ENCODE assay signal across 27 cellular contexts in the genomic region with DNA sequence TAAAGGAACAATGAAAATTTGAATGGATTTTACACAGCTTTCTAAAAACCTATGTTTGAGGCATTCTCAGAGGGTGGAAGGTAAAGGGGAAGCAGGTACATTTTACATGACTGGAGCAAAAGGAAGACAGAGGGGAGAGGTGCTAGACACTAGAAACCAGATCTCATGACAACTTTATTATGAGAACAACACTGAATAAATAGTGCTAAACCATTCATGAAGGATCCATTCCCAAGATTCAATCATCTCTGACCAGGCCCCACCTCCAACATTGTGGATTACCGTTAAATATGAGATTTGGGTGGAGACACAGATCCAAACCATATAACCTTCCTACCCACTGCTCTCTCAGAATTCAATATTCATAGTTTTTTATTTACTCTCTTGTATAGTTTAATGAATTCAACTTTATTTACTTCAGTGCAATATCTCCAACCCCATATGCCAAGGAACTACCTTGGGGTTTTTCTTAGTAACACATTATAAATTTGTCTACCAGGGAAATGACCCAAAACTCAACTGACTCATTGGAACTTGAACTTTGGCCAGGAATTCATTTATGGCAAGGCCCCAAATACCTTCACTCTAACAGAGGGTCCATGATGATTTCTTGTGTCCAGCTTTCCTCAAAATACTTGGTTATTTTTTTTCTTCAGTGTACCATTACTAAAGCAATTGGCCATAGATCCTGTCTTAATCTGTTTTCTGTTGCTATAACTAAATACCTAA.
DNase-seq lines count a peak whose midpoint lies in the region; ATAC-seq and TF ChIP-seq lines count a peak whose summit lies in the region.
"Had no signal": no experiment of that assay in that cellular context is flagged by ENCODE, and none has a peak within 500 bp of the region (broad histone marks: within the 10 kb centered on the region; RNA-seq: fewer than 3 reads in every experiment).

No MANE protein-coding gene starts in this region.

- no peaks in the 10 kb centered on the region; the same call in 1 of the 2 replicates for H3K27me3 Mint-ChIP-seq in HFFc6 (ENCODE audit: insufficient read depth)
- H3K27me3 Mint-ChIP-seq: activated CD4-positive, alpha-beta T cell treated with anti-CD3 and anti-CD28 coated beads, Interleukin-2, amount 10 ng/mL, durations not matched to agents 7 days and 5 days had no signal

- no peaks in the 10 kb centered on the region for H3K27me3 ChIP-seq in SK-N-SH (ENCODE audit: insufficient read depth)
- H3K27me3 ChIP-seq in subcutaneous abdominal adipose tissue (ENCODE audit: control insufficient read depth in 5 of 5, insufficient read depth in 4 of 5, low read length in 5 of 5) = no peaks in the 10 kb centered on the region
- H3K27me3 ChIP-seq: BLaER1 treated with 17β-estradiol and CSF1 and Interleukin-3, amounts not matched to agents 10 nM and 100 nM; esophagus muscularis mucosa; heart right ventricle; SJCRH30; upper lobe of left lung had no signal

- no peak overlapping the region for H2AFZ ChIP-seq in SK-N-SH (ENCODE audit: low read depth)

- no peaks in the 10 kb centered on the region for H3F3A ChIP-seq in SK-N-SH (replicated peaks; ENCODE audit: insufficient read depth)

- H3K9me3 ChIP-seq in SK-N-SH (peaks cover 8% of the 10 kb centered on the region; the same call in 1 of the 2 replicates), subcutaneous abdominal adipose tissue (ENCODE audit: control insufficient read depth in 5 of 5, low read length in 5 of 5) (peaks cover 0 to 3% (median 0%) of the 10 kb centered on the region in 5 donors)
- H3K9me3 ChIP-seq: lower lobe of right lung, upper lobe of left lung had no signal

- no peaks in the 10 kb centered on the region for H3K79me2 ChIP-seq in SK-N-SH (ENCODE audit: insufficient read depth)

- H3K4me2 ChIP-seq in SK-N-SH = no peak overlapping the region

- H3K9me3 Mint-ChIP-seq in HFFc6 = peaks cover 6% of the 10 kb centered on the region; the same call in 1 of the 2 replicates
- H3K9me3 Mint-ChIP-seq: activated CD4-positive, alpha-beta T cell treated with anti-CD3 and anti-CD28 coated beads, Interleukin-2, amount 10 ng/mL, durations not matched to agents 7 days and 5 days had no signal

- H3K27ac ChIP-seq in SK-N-SH (ENCODE audit: low read depth in 2 of 2, low read length in 1 of 2) (no peak overlapping the region), subcutaneous abdominal adipose tissue (ENCODE audit: low read depth, low read length) (peak overlapping the region; percentile 74)
- H3K27ac ChIP-seq: 22Rv1, esophagus muscularis mucosa, lower lobe of right lung, SJCRH30, upper lobe of left lung, VCaP had no signal

- 100% methylated on average over 1 of the region's 1 CpG for WGBS in SK-N-SH (ENCODE audit: low lambda C conversion rate)

- H3K9ac ChIP-seq in SK-N-SH = no peak overlapping the region
- H3K9ac ChIP-seq in subcutaneous abdominal adipose tissue (ENCODE audit: low read length in 5 of 5) = no peak overlapping the region

- H3K36me3 ChIP-seq in SK-N-SH (replicated peaks in 1 of 2; ENCODE audit: control insufficient read depth in 1 of 2, insufficient read depth in 2 of 2, low read length in 1 of 2) (no peaks in the 10 kb centered on the region), subcutaneous abdominal adipose tissue (ENCODE audit: control insufficient read depth in 5 of 5, insufficient read depth in 5 of 5, low read length in 5 of 5) (no peaks in the 10 kb centered on the region)
- H3K36me3 ChIP-seq: BLaER1 treated with 17β-estradiol and CSF1 and Interleukin-3, amounts not matched to agents 10 nM and 100 nM; esophagus muscularis mucosa; heart right ventricle; lower lobe of right lung; SJCRH30; upper lobe of left lung had no signal

- H3K4me1 Mint-ChIP-seq in HFFc6 (ENCODE audit: low read depth) = peaks cover 32% of the 10 kb centered on the region
- H3K4me1 Mint-ChIP-seq: activated CD4-positive, alpha-beta T cell treated with anti-CD3 and anti-CD28 coated beads, Interleukin-2, amount 10 ng/mL, durations not matched to agents 7 days and 5 days had no signal

- H3K4me3 Mint-ChIP-seq in HFFc6 = no peak overlapping the region
- H3K4me3 Mint-ChIP-seq: activated CD4-positive, alpha-beta T cell treated with anti-CD3 and anti-CD28 coated beads, Interleukin-2, amount 10 ng/mL, durations not matched to agents 7 days and 5 days had no signal

- CTCF ChIA-PET in SK-N-SH (lab: Yijun Ruan, JAX) = no interaction called here

- TF ChIP-seq EP300 in SK-N-SH (IDR thresholded peaks at IDR 0.05; ENCODE audit: borderline replicate concordance in 1 of 2, low read depth in 1 of 2, low read length in 1 of 2) = no peak

- no peak overlapping the region for H3K27ac Mint-ChIP-seq in HFFc6
- H3K27ac Mint-ChIP-seq: activated CD4-positive, alpha-beta T cell treated with anti-CD3 and anti-CD28 coated beads, Interleukin-2, amount 10 ng/mL, durations not matched to agents 7 days and 5 days had no signal

- no peaks in the 10 kb centered on the region for H3K9me2 ChIP-seq in SK-N-SH

- peaks cover 5% of the 10 kb centered on the region; the same call in 1 of the 2 replicates for H3K36me3 Mint-ChIP-seq in HFFc6 (ENCODE audit: low read depth)

- no peak for TF ChIP-seq RAD21 in SK-N-SH (IDR thresholded peaks at IDR 0.05; ENCODE audit: low read length)

- TF ChIP-seq CTCF in SK-N-SH (IDR thresholded peaks at IDR 0.05) = no peak
- no peak for TF ChIP-seq CTCF in fibroblast of the aortic adventitia (IDR thresholded peaks at IDR 0.05; ENCODE audit: insufficient read depth, low read length)
- no peak for TF ChIP-seq CTCF in HFFc6 (IDR thresholded peaks at IDR 0.05)

- H3K4me3 ChIP-seq in SK-N-SH (ENCODE audit: low read depth in 2 of 2, low read length in 1 of 2) (no peak overlapping the region), fibroblast of the aortic adventitia (ENCODE audit: low read depth, low read length) (no peak overlapping the region), subcutaneous abdominal adipose tissue (ENCODE audit: low read depth in 1 of 5, low read length in 5 of 5) (no peak overlapping the region)
- H3K4me3 ChIP-seq: BLaER1 treated with 17β-estradiol and CSF1 and Interleukin-3, amounts not matched to agents 10 nM and 100 nM; esophagus muscularis mucosa; heart right ventricle; lower lobe of right lung; SJCRH30; upper lobe of left lung had no signal

- H4K20me1 ChIP-seq in SK-N-SH (ENCODE audit: insufficient read depth) = no peaks in the 10 kb centered on the region
- H4K20me1 ChIP-seq: BLaER1 treated with 17β-estradiol and CSF1 and Interleukin-3, amounts not matched to agents 10 nM and 100 nM had no signal

- H3K4me1 ChIP-seq in SK-N-SH (ENCODE audit: control insufficient read depth in 1 of 2, insufficient read depth in 2 of 2, low read depth in 1 of 2, low read length in 1 of 2) = no peaks in the 10 kb centered on the region; a peak in 1 of 4 replicates
- H3K4me1 ChIP-seq in subcutaneous abdominal adipose tissue (ENCODE audit: control insufficient read depth in 5 of 5, insufficient read depth in 5 of 5, low read length in 5 of 5) = peaks cover 2 to 22% (median 12%) of the 10 kb centered on the region in 5 donors
- H3K4me1 ChIP-seq: heart right ventricle, lower lobe of right lung, SJCRH30, upper lobe of left lung had no signal

- DNase-seq in SK-N-SH = no peak
- peak; percentile 55 for DNase-seq in amniotic epithelial cell (ENCODE audit: low read depth)
- peak; percentile 75 for DNase-seq in fibroblast of the aortic adventitia (ENCODE audit: low read depth)
- no peak for DNase-seq in HFFc6
- no peak for DNase-seq in NCI-H1417 (lab: John Stamatoyannopoulos, UW)
- DNase-seq: activated CD4-positive, alpha-beta T cell treated with anti-CD3 and anti-CD28 coated beads, Interleukin-2, amount 10 ng/mL, durations not matched to agents 7 days and 5 days; activated CD8-positive, alpha-beta memory T cell treated with anti-CD3 and anti-CD28 coated beads, Interleukin-2, amount 50 U/mL, for 48 hours; activated gamma-delta T cell; amygdala; effector memory CD4-positive, alpha-beta T cell; heart right ventricle; lower lobe of right lung; MV-4-11; NCI-H1930; NCI-H2227 treated with DMSO at 0.1 percent for 48 hours; nucleus accumbens; SJCRH30; stimulated activated CD4-positive, alpha-beta T cell treated with anti-CD3 and anti-CD28 coated beads, Interleukin-12 subunit alpha, Interleukin-12 subunit beta, amount 100 ng/mL, for 4 hours; T-helper 2 cell; upper lobe of left lung had no signal

- no peak for ATAC-seq in SK-N-SH treated with all-trans-retinoic acid at 6 μM for 48 hours
- no peak for ATAC-seq in HG03520 (IDR thresholded peaks at IDR 0.05; ENCODE audit: unreplicated experiment)
- ATAC-seq: heart right ventricle had no signal

- POLR2A ChIA-PET in SK-N-SH (lab: Yijun Ruan, JAX) = no interaction called here

TF ChIP-seq in SK-N-SH treated with all-trans-retinoic acid at 6 μM for 48 hours, 23 proteins besides CTCF, POLR2A, EP300 and RAD21 (continues in another document):
- TF ChIP-seq, protein P1, sequence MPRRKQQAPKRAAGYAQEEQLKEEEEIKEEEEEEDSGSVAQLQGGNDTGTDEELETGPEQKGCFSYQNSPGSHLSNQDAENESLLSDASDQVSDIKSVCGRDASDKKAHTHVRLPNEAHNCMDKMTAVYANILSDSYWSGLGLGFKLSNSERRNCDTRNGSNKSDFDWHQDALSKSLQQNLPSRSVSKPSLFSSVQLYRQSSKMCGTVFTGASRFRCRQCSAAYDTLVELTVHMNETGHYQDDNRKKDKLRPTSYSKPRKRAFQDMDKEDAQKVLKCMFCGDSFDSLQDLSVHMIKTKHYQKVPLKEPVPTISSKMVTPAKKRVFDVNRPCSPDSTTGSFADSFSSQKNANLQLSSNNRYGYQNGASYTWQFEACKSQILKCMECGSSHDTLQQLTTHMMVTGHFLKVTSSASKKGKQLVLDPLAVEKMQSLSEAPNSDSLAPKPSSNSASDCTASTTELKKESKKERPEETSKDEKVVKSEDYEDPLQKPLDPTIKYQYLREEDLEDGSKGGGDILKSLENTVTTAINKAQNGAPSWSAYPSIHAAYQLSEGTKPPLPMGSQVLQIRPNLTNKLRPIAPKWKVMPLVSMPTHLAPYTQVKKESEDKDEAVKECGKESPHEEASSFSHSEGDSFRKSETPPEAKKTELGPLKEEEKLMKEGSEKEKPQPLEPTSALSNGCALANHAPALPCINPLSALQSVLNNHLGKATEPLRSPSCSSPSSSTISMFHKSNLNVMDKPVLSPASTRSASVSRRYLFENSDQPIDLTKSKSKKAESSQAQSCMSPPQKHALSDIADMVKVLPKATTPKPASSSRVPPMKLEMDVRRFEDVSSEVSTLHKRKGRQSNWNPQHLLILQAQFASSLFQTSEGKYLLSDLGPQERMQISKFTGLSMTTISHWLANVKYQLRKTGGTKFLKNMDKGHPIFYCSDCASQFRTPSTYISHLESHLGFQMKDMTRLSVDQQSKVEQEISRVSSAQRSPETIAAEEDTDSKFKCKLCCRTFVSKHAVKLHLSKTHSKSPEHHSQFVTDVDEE (CRISPR knock-in tag; IDR thresholded peaks at IDR 0.05) = no peak
- no peak for TF ChIP-seq ARNTL (CRISPR knock-in tag; IDR thresholded peaks at IDR 0.05; ENCODE audit: borderline replicate concordance, low read depth)
- no peak for TF ChIP-seq CSDC2 (CRISPR knock-in tag; IDR thresholded peaks at IDR 0.05)
- TF ChIP-seq ESRRG (CRISPR knock-in tag; IDR thresholded peaks at IDR 0.05) = no peak

Comparison
In these comparisons a context has a peak if more than half of its experiments do, and no peak if none do; other contexts are left out.
1. DNase-seq: peak in amniotic epithelial cell (single experiment) and fibroblast of the aortic adventitia (single experiment); none in SK-N-SH (single experiment), HFFc6 (single experiment) and NCI-H1417 (0 of 3).